ENCODE assay signal across 1 cellular context in genomic region chr21:35002879-35003722, GRCh38.
A peak's percentile ranks its signal among the peaks of the same experiment; 100 is the strongest.
TF ChIP-seq lines count a peak whose summit lies in the region.

No MANE protein-coding gene starts in this region.

TF ChIP-seq in IMR-90, 13 proteins besides CTCF, POLR2A, EP300 and RAD21:
- TF ChIP-seq RFX5 (IDR thresholded peaks at IDR 0.05; ENCODE audit: low read depth, low read length) (no peak), CEBPB (IDR thresholded peaks at IDR 0.05; ENCODE audit: low read depth, low read length) (peak; percentile 52; the same call in 1 of the 2 replicates)
